21 cellular contexts compared by ENCODE assay signal in the genomic region with DNA sequence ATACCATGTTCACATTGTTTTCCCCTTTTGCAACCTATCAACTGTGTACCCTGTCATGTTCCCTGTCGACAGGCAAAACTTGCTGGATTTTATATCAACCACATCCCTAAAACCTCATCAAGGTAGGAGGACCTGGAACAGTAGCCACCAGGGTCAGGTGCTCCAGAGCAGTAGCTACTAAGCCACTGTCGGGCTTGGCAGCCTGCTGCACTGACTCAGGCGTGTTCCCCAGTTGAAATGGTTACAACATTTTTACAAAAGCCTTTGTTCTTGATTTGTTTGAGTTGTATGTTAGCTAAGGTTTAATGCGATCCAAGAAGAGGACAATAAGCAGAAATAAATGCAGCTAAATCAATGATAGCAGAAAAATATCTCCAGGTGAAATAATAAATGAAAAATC.
"Had no signal": no experiment of that assay in that cellular context is flagged by ENCODE, and none has a peak within 500 bp of the region (broad histone marks: within the 10 kb centered on the region; RNA-seq: fewer than 3 reads in every experiment).

No MANE protein-coding gene starts in this region.

- H3K9me3 Mint-ChIP-seq: activated CD8-positive, alpha-beta T cell treated with anti-CD3 and anti-CD28 coated beads for 36 hours; activated naive CD4-positive, alpha-beta T cell treated with anti-CD3 and anti-CD28 coated beads, Interleukin-2, amount 50 U/mL, for 24 hours; activated T-cell treated with anti-CD3 and anti-CD28 coated beads, Interleukin-2, amount 50 U/mL, for 4 hours; naive B cell; WTC11 had no signal

- H3K27ac ChIP-seq: body of pancreas, colonic mucosa, left lung, ovary had no signal

- H3K4me3 Mint-ChIP-seq: activated CD8-positive, alpha-beta T cell treated with anti-CD3 and anti-CD28 coated beads for 36 hours; activated naive CD4-positive, alpha-beta T cell treated with anti-CD3 and anti-CD28 coated beads, Interleukin-2, amount 50 U/mL, for 24 hours; activated T-cell treated with anti-CD3 and anti-CD28 coated beads, Interleukin-2, amount 50 U/mL, for 4 hours; naive B cell; WTC11 had no signal

- H3K4me1 ChIP-seq: body of pancreas, colonic mucosa, left lung had no signal

- FAIRE-seq: endothelial cell of umbilical vein, kidney had no signal

- H3K4me3 ChIP-seq: body of pancreas, colonic mucosa, left lung, ovary had no signal

- H3K27me3 ChIP-seq: colonic mucosa, left lung, ovary had no signal

- H3K36me3 ChIP-seq: colonic mucosa, left lung, ovary had no signal

- H3K4me1 Mint-ChIP-seq: activated naive CD4-positive, alpha-beta T cell treated with anti-CD3 and anti-CD28 coated beads, Interleukin-2, amount 50 U/mL, for 24 hours; WTC11 had no signal

- DNase-seq: activated CD4-positive, alpha-beta T cell treated with anti-CD3 and anti-CD28 coated beads for 4 hours; activated CD8-positive, alpha-beta T cell treated with anti-CD3 and anti-CD28 coated beads for 36 hours; activated effector memory CD4-positive, alpha-beta T cell treated with Interleukin-2 at 50 U/mL for 16 hours; activated T-cell treated with anti-CD3 and anti-CD28 coated beads, Interleukin-2, amount 50 U/mL, for 4 hours; amniotic stem cell; body of pancreas; central memory CD4-positive, alpha-beta T cell; colonic mucosa; effector CD4-positive, alpha-beta T cell; kidney; left lung; naive B cell; ovary; stimulated activated CD4-positive, alpha-beta T cell treated with anti-CD3 and anti-CD28 coated beads, Interleukin-15, amount 100 ng/mL, for 24 hours; stimulated activated CD4-positive, alpha-beta T cell treated with anti-CD3 and anti-CD28 coated beads, Interleukin-4, amount 100 ng/mL, for 24 hours; stimulated activated naive CD4-positive, alpha-beta T cell; substantia nigra; T-helper 2 cell had no signal

- H3K27ac Mint-ChIP-seq: activated CD8-positive, alpha-beta T cell treated with anti-CD3 and anti-CD28 coated beads for 36 hours; activated naive CD4-positive, alpha-beta T cell treated with anti-CD3 and anti-CD28 coated beads, Interleukin-2, amount 50 U/mL, for 24 hours; naive B cell; WTC11 had no signal

- H3K9me3 ChIP-seq: body of pancreas, colonic mucosa, left lung, ovary had no signal

- ATAC-seq: activated CD8-positive, alpha-beta T cell treated with anti-CD3 and anti-CD28 coated beads for 36 hours; activated T-cell treated with anti-CD3 and anti-CD28 coated beads, Interleukin-2, amount 50 U/mL, for 4 hours; body of pancreas; left lung; WTC11 had no signal

- H3K36me3 Mint-ChIP-seq: activated naive CD4-positive, alpha-beta T cell treated with anti-CD3 and anti-CD28 coated beads, Interleukin-2, amount 50 U/mL, for 24 hours; naive B cell; WTC11 had no signal
